8 cellular contexts compared by ENCODE assay signal in the genomic region with DNA sequence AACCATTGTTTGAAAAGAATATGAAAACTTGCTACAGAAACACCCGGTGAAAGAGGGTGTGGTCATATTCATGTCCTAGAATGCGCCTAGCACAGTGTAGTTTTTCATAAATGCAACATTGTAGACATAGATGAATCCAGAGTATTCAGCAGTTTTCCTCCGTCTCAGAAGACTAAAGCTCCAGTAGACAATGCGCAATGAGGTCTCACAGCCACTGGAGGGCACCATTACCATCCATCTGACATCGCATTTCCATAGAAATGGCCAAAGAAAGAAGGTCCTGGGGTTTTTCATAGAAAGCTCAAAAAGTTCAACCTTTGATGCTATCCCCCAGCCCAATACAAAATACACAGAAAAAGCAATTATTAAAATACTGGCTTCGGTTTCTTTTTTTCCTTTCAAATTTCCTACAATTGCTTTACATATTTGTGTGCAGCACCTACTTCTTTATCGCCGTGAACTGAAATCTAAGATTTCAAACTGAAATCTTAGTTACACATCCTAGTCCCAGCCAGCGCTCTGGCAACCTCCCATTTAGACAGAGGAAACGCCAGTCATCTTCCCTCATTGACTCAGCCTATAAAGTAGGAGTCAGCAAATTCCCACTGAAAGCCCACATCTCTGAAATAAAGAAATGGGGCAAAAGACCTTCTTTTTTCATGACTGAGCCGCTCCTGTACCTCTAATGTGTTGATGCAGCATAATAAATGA. TPM values are rescaled to one million over a fixed set of nuclear protein-coding genes. Genes with fewer than 3 reads are reported as not detected.
DNase-seq lines count a peak whose midpoint lies in the region; ATAC-seq and FAIRE-seq lines count a peak whose summit lies in the region.

No MANE protein-coding gene starts in this region.

- H3K9me3 Mint-ChIP-seq in activated CD4-positive, alpha-beta T cell treated with anti-CD3 and anti-CD28 coated beads, Interleukin-2, amount 10 ng/mL, durations not matched to agents 24 days and 14 days: no peaks in the 10 kb centered on the region
- no peaks in the 10 kb centered on the region for H3K9me3 Mint-ChIP-seq in memory B cell

- peaks cover 32% of the 10 kb centered on the region for H3K4me1 Mint-ChIP-seq in activated CD4-positive, alpha-beta T cell treated with anti-CD3 and anti-CD28 coated beads, Interleukin-2, amount 10 ng/mL, durations not matched to agents 24 days and 14 days
- peaks cover 14% of the 10 kb centered on the region for H3K4me1 Mint-ChIP-seq in memory B cell

- intact Hi-C loops in activated CD4-positive, alpha-beta T cell treated with anti-CD3 and anti-CD28 coated beads, Interleukin-2, amount 10 ng/mL, durations not matched to agents 24 days and 14 days (cut with micrococcal nuclease): loop anchor here (1.0 to 10.0 kb wide), 11 partner anchors 22 to 790 kb away; a partner anchor contains a TSS

- H3K27ac Mint-ChIP-seq in activated CD4-positive, alpha-beta T cell treated with anti-CD3 and anti-CD28 coated beads, Interleukin-2, amount 10 ng/mL, durations not matched to agents 24 days and 14 days: no peak overlapping the region
- no peak overlapping the region for H3K27ac Mint-ChIP-seq in memory B cell

- ATAC-seq in memory B cell (ENCODE audit: low read depth) (no peak), GM19324 (IDR thresholded peaks at IDR 0.05; ENCODE audit: low FRiP score, unreplicated experiment) (no peak)

- peaks cover 8% of the 10 kb centered on the region for H3K27me3 Mint-ChIP-seq in activated CD4-positive, alpha-beta T cell treated with anti-CD3 and anti-CD28 coated beads, Interleukin-2, amount 10 ng/mL, durations not matched to agents 24 days and 14 days
- peaks cover 2% of the 10 kb centered on the region for H3K27me3 Mint-ChIP-seq in memory B cell

- peaks cover 5% of the 10 kb centered on the region for H3K36me3 Mint-ChIP-seq in activated CD4-positive, alpha-beta T cell treated with anti-CD3 and anti-CD28 coated beads, Interleukin-2, amount 10 ng/mL, durations not matched to agents 24 days and 14 days (ENCODE audit: low read depth)
- no peaks in the 10 kb centered on the region for H3K36me3 Mint-ChIP-seq in memory B cell

- DNase-seq in AG20443 (ENCODE audit: low spot score) (peak; percentile 84), GM18507 (ENCODE audit: extremely low spot score, insufficient read length, low read depth) (no peak), NCI-H2227 (lab: John Stamatoyannopoulos, UW; ENCODE audit: unreplicated experiment) (peak; percentile 72), memory B cell (ENCODE audit: low spot score in 2 of 2) (peak; percentile 39 to 55), stromal cell of bone marrow (ENCODE audit: low read depth) (peak; percentile 70)
- peak; percentile 89 for DNase-seq in activated CD4-positive, alpha-beta T cell treated with anti-CD3 and anti-CD28 coated beads, Interleukin-2, amount 10 ng/mL, durations not matched to agents 24 days and 14 days
- DNase-seq in effector CD4-positive, alpha-beta T cell: peak; percentile 29

- H3K4me3 Mint-ChIP-seq in activated CD4-positive, alpha-beta T cell treated with anti-CD3 and anti-CD28 coated beads, Interleukin-2, amount 10 ng/mL, durations not matched to agents 24 days and 14 days: no peak overlapping the region
- no peak overlapping the region for H3K4me3 Mint-ChIP-seq in memory B cell

- peak; percentile 76 for FAIRE-seq in GM18507 (lab: Jason Lieb, UNC)

RNA-seq across cellular contexts. Expression of a gene that starts 3.9 kb away (rescaled TPM):
- 26.5 and 31.0 TPM in 2 replicates for total RNA-seq in activated CD4-positive, alpha-beta T cell treated with anti-CD3 and anti-CD28 coated beads, Interleukin-2, amount 10 ng/mL, durations not matched to agents 24 days and 14 days
